Comparison of ENCODE assay signal across 22 cellular contexts in genomic region chr14:69880851-69881250, GRCh38. TPM values are rescaled to one million over a fixed set of nuclear protein-coding genes. Genes with fewer than 3 reads are reported as not detected.
A peak's percentile ranks its signal among the peaks of the same experiment; 100 is the strongest.
DNase-seq lines count a peak whose midpoint lies in the region; ATAC-seq and TF ChIP-seq lines count a peak whose summit lies in the region.
"Had no signal": no experiment of that assay in that cellular context is flagged by ENCODE, and none has a peak within 500 bp of the region (broad histone marks: within the 10 kb centered on the region; RNA-seq: fewer than 3 reads in every experiment).

No MANE protein-coding gene starts in this region.

- peaks cover 14% of the 10 kb centered on the region for H3K27me3 Mint-ChIP-seq in endothelial cell (ENCODE audit: unreplicated experiment)

- intact Hi-C loops in left colon (cut with DNase I, micrococcal nuclease): no loop called here

- no peak overlapping the region for H3K4me3 Mint-ChIP-seq in endothelial cell (ENCODE audit: unreplicated experiment)
- H3K4me3 Mint-ChIP-seq: activated CD4-positive, alpha-beta T cell treated with anti-CD3 and anti-CD28 coated beads for 36 hours had no signal

- H3K4me1 ChIP-seq in HEK293 (ENCODE audit: control insufficient read depth, insufficient read depth, low read length): peaks cover 28% of the 10 kb centered on the region
- H3K4me1 ChIP-seq in endocrine pancreas (ENCODE audit: control insufficient read depth, insufficient read depth, low read length): no peaks in the 10 kb centered on the region
- H3K4me1 ChIP-seq in neuron (ENCODE audit: insufficient read depth, low read length): peaks cover 34% of the 10 kb centered on the region

- no peak for ATAC-seq in left colon
- ATAC-seq: activated CD4-positive, alpha-beta T cell treated with anti-CD3 and anti-CD28 coated beads for 36 hours; left cardiac atrium; Panc1 had no signal

- no peaks in the 10 kb centered on the region for H3K9me3 Mint-ChIP-seq in endothelial cell (ENCODE audit: unreplicated experiment)
- H3K9me3 Mint-ChIP-seq: H9 had no signal

- H3K36me3 Mint-ChIP-seq in endothelial cell (ENCODE audit: low read depth, unreplicated experiment): no peaks in the 10 kb centered on the region

- H3K27ac Mint-ChIP-seq in endothelial cell (ENCODE audit: unreplicated experiment): no peak overlapping the region
- H3K27ac Mint-ChIP-seq: activated CD4-positive, alpha-beta T cell treated with anti-CD3 and anti-CD28 coated beads for 36 hours; H9 had no signal

- TF ChIP-seq CTCF in HEK293 (tag by site-specific recombination; IDR thresholded peaks at IDR 0.05) (no peak), endothelial cell (IDR thresholded peaks at IDR 0.05; ENCODE audit: unreplicated experiment) (no peak)

- H3K36me3 ChIP-seq in HEK293 (ENCODE audit: control insufficient read depth in 2 of 2, insufficient read depth in 1 of 2, low read length in 2 of 2) (no peaks in the 10 kb centered on the region; a peak in 1 of 3 replicates), endocrine pancreas (ENCODE audit: control insufficient read depth, insufficient read depth, low read length) (no peaks in the 10 kb centered on the region), neuron (ENCODE audit: insufficient read depth, low read length) (no peaks in the 10 kb centered on the region)
- H3K36me3 ChIP-seq: ovary had no signal

- H3K27ac ChIP-seq in HEK293 (ENCODE audit: extremely low read depth, low read depth, low read length): peak overlapping the region; percentile 100
- H3K27ac ChIP-seq: ovary, SK-N-MC had no signal

- no peaks in the 10 kb centered on the region for H3K9me3 ChIP-seq in HEK293 (ENCODE audit: control insufficient read depth, insufficient read depth, low read depth, low read length)
- no peaks in the 10 kb centered on the region for H3K9me3 ChIP-seq in endocrine pancreas (ENCODE audit: control insufficient read depth, low read length)
- peaks cover 5% of the 10 kb centered on the region for H3K9me3 ChIP-seq in neuron (ENCODE audit: low read length)
- H3K9me3 ChIP-seq: ovary had no signal

- no peaks in the 10 kb centered on the region for H3K27me3 ChIP-seq in endocrine pancreas (ENCODE audit: control insufficient read depth, insufficient read depth, low read length)
- H3K27me3 ChIP-seq in neuron (ENCODE audit: insufficient read depth, low read length): no peaks in the 10 kb centered on the region
- H3K27me3 ChIP-seq: ovary had no signal

- no peak overlapping the region for H2AFZ ChIP-seq in neuron (ENCODE audit: low read depth, low read length)

- H3K4me1 Mint-ChIP-seq in endothelial cell (ENCODE audit: unreplicated experiment): peaks cover 3% of the 10 kb centered on the region
- H3K4me1 Mint-ChIP-seq: activated CD4-positive, alpha-beta T cell treated with anti-CD3 and anti-CD28 coated beads for 36 hours had no signal

- DNase-seq in NCI-H82 (lab: John Stamatoyannopoulos, UW) (peak; percentile 50), endothelial cell (ENCODE audit: low spot score) (no peak), iPS-NIHi7 (ENCODE audit: extremely low spot score) (no peak), OCI-M2 (lab: John Stamatoyannopoulos, UW; ENCODE audit: unreplicated experiment) (no peak), left colon (no peak)
- DNase-seq: activated CD4-positive, alpha-beta T cell treated with anti-CD3 and anti-CD28 coated beads for 36 hours; activated naive CD4-positive, alpha-beta T cell; aorta; EL; H9; KG1; left cardiac atrium; NCI-H1048; ovary; stimulated activated CD4-positive, alpha-beta T cell treated with anti-CD3 and anti-CD28 coated beads, Interleukin-4, amount 100 ng/mL, for 1 hour; T-helper 9 cell had no signal

- CTCF ChIA-PET in HEK293 (lab: Yijun Ruan, JAX): interaction anchor here (0.8 to 5.1 kb wide), 6 partner anchors 33 to 165 kb away, joined by 3 to 37 read pairs (median 4); no protein-coding TSS in a partner anchor

- POLR2A ChIA-PET in HEK293 (lab: Yijun Ruan, JAX): interaction anchor here (1.2 kb wide), 1 partner anchor 119 kb away, joined by 3 read pairs; no protein-coding TSS in a partner anchor

- H3K4me3 ChIP-seq in HEK293 (ENCODE audit: low read depth, low read length) (no peak overlapping the region), endocrine pancreas (ENCODE audit: control insufficient read depth, insufficient read depth, low read length) (peak overlapping the region; percentile 67), neuron (ENCODE audit: low read length) (peak overlapping the region; percentile 92)
- H3K4me3 ChIP-seq: ovary, SK-N-MC had no signal

- H3K9ac ChIP-seq in endocrine pancreas (ENCODE audit: control insufficient read depth, insufficient read depth, low read length): no peak overlapping the region

TF ChIP-seq in HEK293, 187 proteins besides CTCF, POLR2A, EP300 and RAD21 (continues in another document):
- no peak for TF ChIP-seq ZSCAN23 (tag by site-specific recombination; IDR thresholded peaks at IDR 0.05)
- TF ChIP-seq ZNF366 (tag by site-specific recombination; conservative IDR thresholded peaks at IDR 0.05): no peak
- TF ChIP-seq BCL6B (tag by site-specific recombination; IDR thresholded peaks at IDR 0.05): peak; percentile 95
- no peak for TF ChIP-seq ZNF280C (tag by site-specific recombination; IDR thresholded peaks at IDR 0.05)
- TF ChIP-seq FEZF1 (tag by site-specific recombination; IDR thresholded peaks at IDR 0.05): peak; percentile 75
- 0 out of 2 replicates have a peak, but pooled peaks have one; percentile 19 for TF ChIP-seq ZNF561 (tag by site-specific recombination; IDR thresholded peaks at IDR 0.05; ENCODE audit: borderline replicate concordance)
- TF ChIP-seq ZNF473 (tag by site-specific recombination; IDR thresholded peaks at IDR 0.05): no peak
- TF ChIP-seq ZNF248 (tag by site-specific recombination; IDR thresholded peaks at IDR 0.05): no peak
- TF ChIP-seq ZNF629 (tag by site-specific recombination; IDR thresholded peaks at IDR 0.05): no peak
- no peak for TF ChIP-seq ZNF544 (tag by site-specific recombination; IDR thresholded peaks at IDR 0.05)
- no peak for TF ChIP-seq KLF8 (tag by site-specific recombination; IDR thresholded peaks at IDR 0.05)
- TF ChIP-seq ZNF626 (tag by site-specific recombination; IDR thresholded peaks at IDR 0.05): no peak
- no peak for TF ChIP-seq ZNF645 (tag by site-specific recombination; IDR thresholded peaks at IDR 0.05)
- no peak for TF ChIP-seq ZSCAN18 (tag by site-specific recombination; IDR thresholded peaks at IDR 0.05)
- TF ChIP-seq ZNF341 (tag by site-specific recombination; IDR thresholded peaks at IDR 0.05; ENCODE audit: low read depth): no peak
- no peak for TF ChIP-seq ZBTB20 (tag by site-specific recombination; IDR thresholded peaks at IDR 0.05)
- no peak for TF ChIP-seq ZNF707 (tag by site-specific recombination; IDR thresholded peaks at IDR 0.05)

RNA-seq across cellular contexts. Expression of gene SMOC1, which starts 1.6 kb away (rescaled TPM):
- total RNA-seq in endothelial cell (ENCODE audit: unreplicated experiment): 0.38 TPM
- under 1 TPM; 0.55 to 0.89 TPM for total RNA-seq in left colon
- total RNA-seq: activated CD4-positive, alpha-beta T cell treated with anti-CD3 and anti-CD28 coated beads for 36 hours; fibroblast of villous mesenchyme had no signal
